Comparison of ENCODE assay signal across 22 cellular contexts in genomic region chr6:30548375-30548774, GRCh38.
DNase-seq lines count a peak whose midpoint lies in the region; ATAC-seq and TF ChIP-seq lines count a peak whose summit lies in the region.
"Had no signal": no experiment of that assay in that cellular context is flagged by ENCODE, and none has a peak within 500 bp of the region (broad histone marks: within the 10 kb centered on the region; RNA-seq: fewer than 3 reads in every experiment).

No MANE protein-coding gene starts in this region.

- H3K4me3 ChIP-seq in fibroblast of pulmonary artery (replicated peaks; ENCODE audit: low read depth, low read length), result no peak overlapping the region
- H3K4me3 ChIP-seq: A549, body of pancreas, colonic mucosa, left lung had no signal

- H3K36me3 Mint-ChIP-seq in activated naive CD4-positive, alpha-beta T cell treated with anti-CD3 and anti-CD28 coated beads, Interleukin-2, amount 50 U/mL, for 24 hours, result peaks cover 20% of the 10 kb centered on the region

- H3K4me3 Mint-ChIP-seq in activated naive CD4-positive, alpha-beta T cell treated with anti-CD3 and anti-CD28 coated beads, Interleukin-2, amount 50 U/mL, for 24 hours, result no peak overlapping the region
- H3K4me3 Mint-ChIP-seq: activated CD8-positive, alpha-beta memory T cell treated with anti-CD3 and anti-CD28 coated beads, Interleukin-2, amount 10 ng/mL, durations not matched to agents 7 days and 5 days; stimulated activated naive B cell treated with anti-CD40 and anti-IgM and Interleukin-4, amounts not matched to agents 10 μg/mL and 1 μg/mL and 100 μg/mL, for 72 hours had no signal

- TF ChIP-seq CTCF in fibroblast of pulmonary artery (IDR thresholded peaks at IDR 0.05; ENCODE audit: low read length, missing control alignments), result no peak

- peak overlapping the region; percentile 51 for H3K27ac Mint-ChIP-seq in activated naive CD4-positive, alpha-beta T cell treated with anti-CD3 and anti-CD28 coated beads, Interleukin-2, amount 50 U/mL, for 24 hours
- H3K27ac Mint-ChIP-seq: activated CD8-positive, alpha-beta memory T cell treated with anti-CD3 and anti-CD28 coated beads, Interleukin-2, amount 10 ng/mL, durations not matched to agents 7 days and 5 days; stimulated activated naive B cell treated with anti-CD40 and anti-IgM and Interleukin-4, amounts not matched to agents 10 μg/mL and 1 μg/mL and 100 μg/mL, for 72 hours had no signal

- ATAC-seq in HG02884 (IDR thresholded peaks at IDR 0.05; ENCODE audit: unreplicated experiment) (no peak), HG03095 (IDR thresholded peaks at IDR 0.05; ENCODE audit: unreplicated experiment) (no peak), HG02642 (IDR thresholded peaks at IDR 0.05; ENCODE audit: poor library complexity, unreplicated experiment) (no peak)
- ATAC-seq: A549; activated CD8-positive, alpha-beta memory T cell treated with anti-CD3 and anti-CD28 coated beads, Interleukin-2, amount 10 ng/mL, durations not matched to agents 7 days and 5 days; body of pancreas; left lung; stimulated activated naive B cell treated with anti-CD40 and anti-IgM and Interleukin-4, amounts not matched to agents 10 μg/mL and 1 μg/mL and 100 μg/mL, for 72 hours had no signal

- peaks cover 20% of the 10 kb centered on the region for H3K4me1 Mint-ChIP-seq in activated naive CD4-positive, alpha-beta T cell treated with anti-CD3 and anti-CD28 coated beads, Interleukin-2, amount 50 U/mL, for 24 hours
- H3K4me1 Mint-ChIP-seq: H9 had no signal

- DNase-seq in activated naive CD4-positive, alpha-beta T cell treated with Interleukin-2 at 50 U/mL for 16 hours, result no peak
- peak; percentile 21 for DNase-seq in T1000 (lab: John Stamatoyannopoulos, UW)
- peak; percentile 7 for DNase-seq in fibroblast of pulmonary artery (ENCODE audit: low read depth)
- DNase-seq in stromal cell of bone marrow (ENCODE audit: low read depth), result peak; percentile 64
- DNase-seq: activated CD8-positive, alpha-beta memory T cell treated with anti-CD3 and anti-CD28 coated beads, Interleukin-2, amount 10 ng/mL, durations not matched to agents 7 days and 5 days; activated gamma-delta T cell treated with Interleukin-2 at 50 U/mL for 16 hours; body of pancreas; colonic mucosa; DND-41; H9; left lung; NCI-H1092; NCI-H2081 treated with DMSO at 0.1 percent for 48 hours; NCI-H524; stimulated activated CD4-positive, alpha-beta T cell treated with anti-CD3 and anti-CD28 coated beads, Interleukin-15, amount 100 ng/mL, for 24 hours; stimulated activated naive B cell treated with anti-CD40 and anti-IgM and Interleukin-4, amounts not matched to agents 10 μg/mL and 1 μg/mL and 100 μg/mL, for 72 hours; trophoblast cell had no signal

- no peaks in the 10 kb centered on the region for H3K9me3 Mint-ChIP-seq in activated naive CD4-positive, alpha-beta T cell treated with anti-CD3 and anti-CD28 coated beads, Interleukin-2, amount 50 U/mL, for 24 hours
- H3K9me3 Mint-ChIP-seq: H9; stimulated activated naive B cell treated with anti-CD40 and anti-IgM and Interleukin-4, amounts not matched to agents 10 μg/mL and 1 μg/mL and 100 μg/mL, for 72 hours had no signal

- H3K27me3 Mint-ChIP-seq in activated naive CD4-positive, alpha-beta T cell treated with anti-CD3 and anti-CD28 coated beads, Interleukin-2, amount 50 U/mL, for 24 hours, result no peaks in the 10 kb centered on the region
- H3K27me3 Mint-ChIP-seq: activated CD8-positive, alpha-beta memory T cell treated with anti-CD3 and anti-CD28 coated beads, Interleukin-2, amount 10 ng/mL, durations not matched to agents 7 days and 5 days; stimulated activated naive B cell treated with anti-CD40 and anti-IgM and Interleukin-4, amounts not matched to agents 10 μg/mL and 1 μg/mL and 100 μg/mL, for 72 hours had no signal
